ENCODE assay signal across 9 cellular contexts in genomic region chr9:121266906-121267650, GRCh38. TPM values are rescaled to one million over a fixed set of nuclear protein-coding genes. Genes with fewer than 3 reads are reported as not detected.
A peak's percentile ranks its signal among the peaks of the same experiment; 100 is the strongest.
DNase-seq lines count a peak whose midpoint lies in the region; ATAC-seq, FAIRE-seq and TF ChIP-seq lines count a peak whose summit lies in the region.
"Had no signal": no experiment of that assay in that cellular context is flagged by ENCODE, and none has a peak within 500 bp of the region (broad histone marks: within the 10 kb centered on the region; RNA-seq: fewer than 3 reads in every experiment).

No MANE protein-coding gene starts in this region.

- H3K4me3 Mint-ChIP-seq in T-helper 17 cell = peak overlapping the region; percentile 86
- H3K4me3 Mint-ChIP-seq in progenitor cell of endocrine pancreas (ENCODE audit: low read depth) = peak overlapping the region; percentile 86

- DNase-seq in G401 (ENCODE audit: low spot score) (peak; percentile 74), T-helper 17 cell (no peak), globus pallidus (ENCODE audit: low spot score) (peak; percentile 76), progenitor cell of endocrine pancreas (ENCODE audit: low spot score, unreplicated experiment) (no peak), NAMALWA (ENCODE audit: low spot score) (no peak), frontal cortex (ENCODE audit: low spot score in 2 of 2) (no peak), activated gamma-delta T cell (lab: John Stamatoyannopoulos, UW) (no peak), NCI-H2081 treated with DMSO at 0.1 percent for 48 hours (lab: John Stamatoyannopoulos, UW) (no peak)

- FAIRE-seq in frontal cortex (lab: Jason Lieb, UNC) = no peak
- FAIRE-seq: GM18507 had no signal

- peaks cover 14% of the 10 kb centered on the region for H3K4me1 Mint-ChIP-seq in T-helper 17 cell
- peaks cover 17% of the 10 kb centered on the region for H3K4me1 Mint-ChIP-seq in progenitor cell of endocrine pancreas (ENCODE audit: low read depth)

- in situ Hi-C loops in G401 (cut with HindIII; ENCODE audit: low sequenced_read_pairs) = no loop called here

- H3K9me3 Mint-ChIP-seq in progenitor cell of endocrine pancreas (ENCODE audit: low read depth) = no peaks in the 10 kb centered on the region

- ATAC-seq in T-helper 17 cell = no peak

- H3K36me3 Mint-ChIP-seq in T-helper 17 cell (ENCODE audit: low read depth) (no peaks in the 10 kb centered on the region), progenitor cell of endocrine pancreas (ENCODE audit: insufficient read depth) (no peaks in the 10 kb centered on the region)

- no peaks in the 10 kb centered on the region for H3K9me3 ChIP-seq in T-helper 17 cell (ENCODE audit: control insufficient read depth, low read length, poor library complexity, severe bottlenecking)

- no peak for TF ChIP-seq CTCF in progenitor cell of endocrine pancreas (IDR thresholded peaks at IDR 0.05; ENCODE audit: unreplicated experiment)

- H3K27me3 Mint-ChIP-seq in T-helper 17 cell (peaks cover 10% of the 10 kb centered on the region), progenitor cell of endocrine pancreas (peaks cover 59% of the 10 kb centered on the region)

- H3K27ac Mint-ChIP-seq in T-helper 17 cell (no peak overlapping the region), progenitor cell of endocrine pancreas (no peak overlapping the region)

RNA-seq across cellular contexts. Expression of gene GSN, which starts 0.9 kb away (rescaled TPM):
- 333 and 366 TPM in 2 replicates for total RNA-seq in G401 (2014; rRNA removed; shearing (Covaris generic))
- total RNA-seq in T-helper 17 cell (10 to 100 TPM in 1 of 2 donors, 1 to 10 TPM in 1; 5.4 to 29.6 TPM), progenitor cell of endocrine pancreas (35.0 and 41.4 TPM in 2 replicates), frontal cortex (24.5 TPM)

Comparison
In these comparisons a context has a peak if more than half of its experiments do, and no peak if none do; other contexts are left out.
1. DNase-seq: peak in G401 (single experiment) and globus pallidus (single experiment); none in T-helper 17 cell (0 of 3), progenitor cell of endocrine pancreas (single experiment), NAMALWA (single experiment), frontal cortex (0 of 2), activated gamma-delta T cell (single experiment) and NCI-H2081 treated with DMSO at 0.1 percent for 48 hours (single experiment).